Comparison of ENCODE assay signal across 1 cellular context in the genomic region with DNA sequence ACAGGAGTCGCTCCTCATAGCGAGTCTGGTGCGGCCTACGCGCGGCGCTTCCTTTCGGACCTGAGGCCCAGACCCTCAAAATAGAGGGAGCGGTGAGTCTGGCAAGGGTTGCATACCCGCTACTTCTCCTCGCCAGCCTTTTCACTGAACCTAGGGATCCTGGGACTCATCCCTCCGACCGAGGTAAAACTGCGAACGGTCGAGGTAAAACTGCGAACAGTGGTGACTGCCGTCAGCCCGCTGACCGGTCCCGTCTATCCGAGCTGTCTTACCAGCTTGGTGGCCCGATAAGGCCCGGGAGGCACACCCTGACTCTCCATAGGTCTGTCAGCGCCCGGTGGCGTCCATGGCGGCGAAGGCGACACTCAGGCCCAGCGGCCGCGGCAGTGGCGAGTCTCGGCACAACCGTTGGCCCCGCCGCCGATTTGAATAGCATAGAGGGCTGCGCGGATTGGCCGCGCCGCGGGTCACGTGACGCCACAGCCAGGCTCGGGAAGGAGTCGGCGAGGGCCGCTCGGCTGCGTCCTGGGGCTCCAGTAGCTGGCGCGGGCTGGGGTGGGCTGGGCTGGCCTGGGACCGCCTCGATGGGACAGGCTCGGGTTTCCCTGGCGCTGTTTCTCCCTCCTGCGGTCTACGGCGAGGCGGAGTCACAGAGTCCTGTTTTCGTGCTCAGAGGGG.
A peak's percentile ranks its signal among the peaks of the same experiment; 100 is the strongest.
TF ChIP-seq lines count a peak whose summit lies in the region.

A gene with protein sequence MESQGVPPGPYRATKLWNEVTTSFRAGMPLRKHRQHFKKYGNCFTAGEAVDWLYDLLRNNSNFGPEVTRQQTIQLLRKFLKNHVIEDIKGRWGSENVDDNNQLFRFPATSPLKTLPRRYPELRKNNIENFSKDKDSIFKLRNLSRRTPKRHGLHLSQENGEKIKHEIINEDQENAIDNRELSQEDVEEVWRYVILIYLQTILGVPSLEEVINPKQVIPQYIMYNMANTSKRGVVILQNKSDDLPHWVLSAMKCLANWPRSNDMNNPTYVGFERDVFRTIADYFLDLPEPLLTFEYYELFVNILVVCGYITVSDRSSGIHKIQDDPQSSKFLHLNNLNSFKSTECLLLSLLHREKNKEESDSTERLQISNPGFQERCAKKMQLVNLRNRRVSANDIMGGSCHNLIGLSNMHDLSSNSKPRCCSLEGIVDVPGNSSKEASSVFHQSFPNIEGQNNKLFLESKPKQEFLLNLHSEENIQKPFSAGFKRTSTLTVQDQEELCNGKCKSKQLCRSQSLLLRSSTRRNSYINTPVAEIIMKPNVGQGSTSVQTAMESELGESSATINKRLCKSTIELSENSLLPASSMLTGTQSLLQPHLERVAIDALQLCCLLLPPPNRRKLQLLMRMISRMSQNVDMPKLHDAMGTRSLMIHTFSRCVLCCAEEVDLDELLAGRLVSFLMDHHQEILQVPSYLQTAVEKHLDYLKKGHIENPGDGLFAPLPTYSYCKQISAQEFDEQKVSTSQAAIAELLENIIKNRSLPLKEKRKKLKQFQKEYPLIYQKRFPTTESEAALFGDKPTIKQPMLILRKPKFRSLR (minus strand): TSS at position 403 of the 678 bp plus-strand sequence. CDS start 83 bp downstream, at position 320.

TF ChIP-seq in K562, 482 proteins besides CTCF, POLR2A, EP300 and RAD21 (continued from another document and continues in another):
- TF ChIP-seq, protein P1, sequence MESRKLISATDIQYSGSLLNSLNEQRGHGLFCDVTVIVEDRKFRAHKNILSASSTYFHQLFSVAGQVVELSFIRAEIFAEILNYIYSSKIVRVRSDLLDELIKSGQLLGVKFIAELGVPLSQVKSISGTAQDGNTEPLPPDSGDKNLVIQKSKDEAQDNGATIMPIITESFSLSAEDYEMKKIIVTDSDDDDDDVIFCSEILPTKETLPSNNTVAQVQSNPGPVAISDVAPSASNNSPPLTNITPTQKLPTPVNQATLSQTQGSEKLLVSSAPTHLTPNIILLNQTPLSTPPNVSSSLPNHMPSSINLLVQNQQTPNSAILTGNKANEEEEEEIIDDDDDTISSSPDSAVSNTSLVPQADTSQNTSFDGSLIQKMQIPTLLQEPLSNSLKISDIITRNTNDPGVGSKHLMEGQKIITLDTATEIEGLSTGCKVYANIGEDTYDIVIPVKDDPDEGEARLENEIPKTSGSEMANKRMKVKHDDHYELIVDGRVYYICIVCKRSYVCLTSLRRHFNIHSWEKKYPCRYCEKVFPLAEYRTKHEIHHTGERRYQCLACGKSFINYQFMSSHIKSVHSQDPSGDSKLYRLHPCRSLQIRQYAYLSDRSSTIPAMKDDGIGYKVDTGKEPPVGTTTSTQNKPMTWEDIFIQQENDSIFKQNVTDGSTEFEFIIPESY (CRISPR knock-in tag; IDR thresholded peaks at IDR 0.05): peak; percentile 52; the same call in 1 of the 2 replicates
- TF ChIP-seq JUN (IDR thresholded peaks at IDR 0.05; ENCODE audit: borderline replicate concordance, low read depth, low read length) (peak; percentile 49; the same call in 1 of the 2 replicates), JUN (CRISPR knock-in tag; IDR thresholded peaks at IDR 0.05; ENCODE audit: borderline replicate concordance) (no peak), SMAD4 (CRISPR knock-in tag; conservative IDR thresholded peaks at IDR 0.05) (peak; percentile 69; the same call in 1 of the 2 replicates), DIDO1 (tag; IDR thresholded peaks at IDR 0.05; ENCODE audit: low read depth) (no peak), POLR2G (IDR thresholded peaks at IDR 0.05; ENCODE audit: low read depth, low read length) (peak; percentile 98), TBP (optimal IDR thresholded peaks at IDR 0.05; ENCODE audit: low read depth, low read length) (peak; percentile 72), ZFX (CRISPR knock-in tag; IDR thresholded peaks at IDR 0.05) (peak; percentile 100), GABPB1 (CRISPR knock-in tag; IDR thresholded peaks at IDR 0.05) (peak; percentile 71), ZNF699 (CRISPR knock-in tag; IDR thresholded peaks at IDR 0.05; ENCODE audit: insufficient replicate concordance) (no peak), SNIP1 (IDR thresholded peaks at IDR 0.05; ENCODE audit: low read depth) (no peak), SAP30 (IDR thresholded peaks at IDR 0.05; ENCODE audit: borderline replicate concordance, insufficient read depth, low read depth, low read length, poor library complexity, severe bottlenecking) (peak; percentile 98), MEIS2 (IDR thresholded peaks at IDR 0.05; ENCODE audit: partially characterized antibody) (peak; percentile 64), FUS (optimal IDR thresholded peaks at IDR 0.05; ENCODE audit: low read depth, low read length) (no peak), ZKSCAN8 (CRISPR knock-in tag; IDR thresholded peaks at IDR 0.05) (no peak), PTRF (tag; IDR thresholded peaks at IDR 0.05) (no peak), MCM2 (IDR thresholded peaks at IDR 0.05; ENCODE audit: low read depth) (no peak), CC2D1A (IDR thresholded peaks at IDR 0.05) (peak; percentile 82), U2AF1 (optimal IDR thresholded peaks at IDR 0.05; ENCODE audit: low read depth, low read length) (no peak), RAD51 (IDR thresholded peaks at IDR 0.05; ENCODE audit: borderline replicate concordance, low read depth) (peak; percentile 99), ZBTB7A (IDR thresholded peaks at IDR 0.05; ENCODE audit: borderline replicate concordance, control insufficient read depth, low read depth, low read length) (peak; percentile 71; the same call in 1 of the 2 replicates), RB1 (IDR thresholded peaks at IDR 0.05; ENCODE audit: low read depth) (peak; percentile 65; the same call in 1 of the 2 replicates), SIRT6 (IDR thresholded peaks at IDR 0.05; ENCODE audit: low read depth, low read length) (no peak), SLC30A9 (CRISPR knock-in tag; IDR thresholded peaks at IDR 0.05) (no peak), SIN3B (IDR thresholded peaks at IDR 0.05; ENCODE audit: low read depth) (peak; percentile 51; the same call in 1 of the 2 replicates), HDAC2 (IDR thresholded peaks at IDR 0.05) (no peak; the same call in 1 of the 2 replicates), MTA1 (IDR thresholded peaks at IDR 0.05; ENCODE audit: borderline replicate concordance) (no peak)
- TF ChIP-seq, protein P2, sequence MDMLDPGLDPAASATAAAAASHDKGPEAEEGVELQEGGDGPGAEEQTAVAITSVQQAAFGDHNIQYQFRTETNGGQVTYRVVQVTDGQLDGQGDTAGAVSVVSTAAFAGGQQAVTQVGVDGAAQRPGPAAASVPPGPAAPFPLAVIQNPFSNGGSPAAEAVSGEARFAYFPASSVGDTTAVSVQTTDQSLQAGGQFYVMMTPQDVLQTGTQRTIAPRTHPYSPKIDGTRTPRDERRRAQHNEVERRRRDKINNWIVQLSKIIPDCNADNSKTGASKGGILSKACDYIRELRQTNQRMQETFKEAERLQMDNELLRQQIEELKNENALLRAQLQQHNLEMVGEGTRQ (CRISPR knock-in tag; IDR thresholded peaks at IDR 0.05): peak; percentile 99
- TF ChIP-seq, protein P3, sequence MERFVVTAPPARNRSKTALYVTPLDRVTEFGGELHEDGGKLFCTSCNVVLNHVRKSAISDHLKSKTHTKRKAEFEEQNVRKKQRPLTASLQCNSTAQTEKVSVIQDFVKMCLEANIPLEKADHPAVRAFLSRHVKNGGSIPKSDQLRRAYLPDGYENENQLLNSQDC (CRISPR knock-in tag; IDR thresholded peaks at IDR 0.05): no peak
- TF ChIP-seq, protein P4, sequence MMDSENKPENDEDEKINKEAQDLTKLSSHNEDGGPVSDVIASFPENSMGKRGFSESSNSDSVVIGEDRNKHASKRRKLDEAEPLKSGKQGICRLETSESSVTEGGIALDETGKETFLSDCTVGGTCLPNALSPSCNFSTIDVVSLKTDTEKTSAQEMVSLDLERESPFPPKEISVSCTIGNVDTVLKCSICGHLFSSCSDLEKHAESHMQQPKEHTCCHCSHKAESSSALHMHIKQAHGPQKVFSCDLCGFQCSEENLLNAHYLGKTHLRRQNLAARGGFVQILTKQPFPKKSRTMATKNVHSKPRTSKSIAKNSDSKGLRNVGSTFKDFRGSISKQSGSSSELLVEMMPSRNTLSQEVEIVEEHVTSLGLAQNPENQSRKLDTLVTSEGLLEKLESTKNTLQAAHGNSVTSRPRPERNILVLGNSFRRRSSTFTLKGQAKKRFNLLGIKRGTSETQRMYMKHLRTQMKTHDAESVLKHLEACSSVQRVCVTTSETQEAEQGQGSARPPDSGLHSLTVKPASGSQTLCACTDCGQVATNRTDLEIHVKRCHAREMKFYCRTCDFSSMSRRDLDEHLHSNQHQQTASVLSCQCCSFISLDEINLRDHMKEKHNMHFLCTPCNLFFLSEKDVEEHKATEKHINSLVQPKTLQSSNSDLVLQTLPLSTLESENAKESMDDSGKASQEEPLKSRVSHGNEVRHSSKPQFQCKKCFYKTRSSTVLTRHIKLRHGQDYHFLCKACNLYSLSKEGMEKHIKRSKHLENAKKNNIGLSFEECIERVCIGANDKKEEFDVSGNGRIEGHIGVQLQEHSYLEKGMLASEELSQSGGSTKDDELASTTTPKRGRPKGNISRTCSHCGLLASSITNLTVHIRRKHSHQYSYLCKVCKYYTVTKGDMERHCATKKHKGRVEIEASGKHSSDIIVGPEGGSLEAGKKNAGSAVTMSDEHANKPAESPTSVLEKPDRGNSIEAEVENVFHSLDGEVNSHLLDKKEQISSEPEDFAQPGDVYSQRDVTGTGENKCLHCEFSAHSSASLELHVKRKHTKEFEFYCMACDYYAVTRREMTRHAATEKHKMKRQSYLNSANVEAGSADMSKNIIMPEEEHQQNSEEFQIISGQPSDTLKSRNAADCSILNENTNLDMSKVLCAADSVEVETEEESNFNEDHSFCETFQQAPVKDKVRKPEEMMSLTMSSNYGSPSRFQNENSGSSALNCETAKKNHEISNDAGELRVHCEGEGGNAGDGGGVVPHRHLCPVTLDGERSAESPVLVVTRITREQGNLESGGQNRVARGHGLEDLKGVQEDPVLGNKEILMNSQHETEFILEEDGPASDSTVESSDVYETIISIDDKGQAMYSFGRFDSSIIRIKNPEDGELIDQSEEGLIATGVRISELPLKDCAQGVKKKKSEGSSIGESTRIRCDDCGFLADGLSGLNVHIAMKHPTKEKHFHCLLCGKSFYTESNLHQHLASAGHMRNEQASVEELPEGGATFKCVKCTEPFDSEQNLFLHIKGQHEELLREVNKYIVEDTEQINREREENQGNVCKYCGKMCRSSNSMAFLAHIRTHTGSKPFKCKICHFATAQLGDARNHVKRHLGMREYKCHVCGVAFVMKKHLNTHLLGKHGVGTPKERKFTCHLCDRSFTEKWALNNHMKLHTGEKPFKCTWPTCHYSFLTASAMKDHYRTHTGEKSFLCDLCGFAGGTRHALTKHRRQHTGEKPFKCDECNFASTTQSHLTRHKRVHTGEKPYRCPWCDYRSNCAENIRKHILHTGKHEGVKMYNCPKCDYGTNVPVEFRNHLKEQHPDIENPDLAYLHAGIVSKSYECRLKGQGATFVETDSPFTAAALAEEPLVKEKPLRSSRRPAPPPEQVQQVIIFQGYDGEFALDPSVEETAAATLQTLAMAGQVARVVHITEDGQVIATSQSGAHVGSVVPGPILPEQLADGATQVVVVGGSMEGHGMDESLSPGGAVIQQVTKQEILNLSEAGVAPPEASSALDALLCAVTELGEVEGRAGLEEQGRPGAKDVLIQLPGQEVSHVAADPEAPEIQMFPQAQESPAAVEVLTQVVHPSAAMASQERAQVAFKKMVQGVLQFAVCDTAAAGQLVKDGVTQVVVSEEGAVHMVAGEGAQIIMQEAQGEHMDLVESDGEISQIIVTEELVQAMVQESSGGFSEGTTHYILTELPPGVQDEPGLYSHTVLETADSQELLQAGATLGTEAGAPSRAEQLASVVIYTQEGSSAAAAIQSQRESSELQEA (IDR thresholded peaks at IDR 0.05; ENCODE audit: low read depth): no peak
- TF ChIP-seq, protein P5, sequence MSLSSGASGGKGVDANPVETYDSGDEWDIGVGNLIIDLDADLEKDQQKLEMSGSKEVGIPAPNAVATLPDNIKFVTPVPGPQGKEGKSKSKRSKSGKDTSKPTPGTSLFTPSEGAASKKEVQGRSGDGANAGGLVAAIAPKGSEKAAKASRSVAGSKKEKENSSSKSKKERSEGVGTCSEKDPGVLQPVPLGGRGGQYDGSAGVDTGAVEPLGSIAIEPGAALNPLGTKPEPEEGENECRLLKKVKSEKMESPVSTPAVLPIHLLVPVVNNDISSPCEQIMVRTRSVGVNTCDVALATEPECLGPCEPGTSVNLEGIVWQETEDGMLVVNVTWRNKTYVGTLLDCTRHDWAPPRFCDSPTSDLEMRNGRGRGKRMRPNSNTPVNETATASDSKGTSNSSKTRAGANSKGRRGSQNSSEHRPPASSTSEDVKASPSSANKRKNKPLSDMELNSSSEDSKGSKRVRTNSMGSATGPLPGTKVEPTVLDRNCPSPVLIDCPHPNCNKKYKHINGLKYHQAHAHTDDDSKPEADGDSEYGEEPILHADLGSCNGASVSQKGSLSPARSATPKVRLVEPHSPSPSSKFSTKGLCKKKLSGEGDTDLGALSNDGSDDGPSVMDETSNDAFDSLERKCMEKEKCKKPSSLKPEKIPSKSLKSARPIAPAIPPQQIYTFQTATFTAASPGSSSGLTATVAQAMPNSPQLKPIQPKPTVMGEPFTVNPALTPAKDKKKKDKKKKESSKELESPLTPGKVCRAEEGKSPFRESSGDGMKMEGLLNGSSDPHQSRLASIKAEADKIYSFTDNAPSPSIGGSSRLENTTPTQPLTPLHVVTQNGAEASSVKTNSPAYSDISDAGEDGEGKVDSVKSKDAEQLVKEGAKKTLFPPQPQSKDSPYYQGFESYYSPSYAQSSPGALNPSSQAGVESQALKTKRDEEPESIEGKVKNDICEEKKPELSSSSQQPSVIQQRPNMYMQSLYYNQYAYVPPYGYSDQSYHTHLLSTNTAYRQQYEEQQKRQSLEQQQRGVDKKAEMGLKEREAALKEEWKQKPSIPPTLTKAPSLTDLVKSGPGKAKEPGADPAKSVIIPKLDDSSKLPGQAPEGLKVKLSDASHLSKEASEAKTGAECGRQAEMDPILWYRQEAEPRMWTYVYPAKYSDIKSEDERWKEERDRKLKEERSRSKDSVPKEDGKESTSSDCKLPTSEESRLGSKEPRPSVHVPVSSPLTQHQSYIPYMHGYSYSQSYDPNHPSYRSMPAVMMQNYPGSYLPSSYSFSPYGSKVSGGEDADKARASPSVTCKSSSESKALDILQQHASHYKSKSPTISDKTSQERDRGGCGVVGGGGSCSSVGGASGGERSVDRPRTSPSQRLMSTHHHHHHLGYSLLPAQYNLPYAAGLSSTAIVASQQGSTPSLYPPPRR (CRISPR knock-in tag; IDR thresholded peaks at IDR 0.05; ENCODE audit: borderline replicate concordance): no peak
- TF ChIP-seq, protein P6, sequence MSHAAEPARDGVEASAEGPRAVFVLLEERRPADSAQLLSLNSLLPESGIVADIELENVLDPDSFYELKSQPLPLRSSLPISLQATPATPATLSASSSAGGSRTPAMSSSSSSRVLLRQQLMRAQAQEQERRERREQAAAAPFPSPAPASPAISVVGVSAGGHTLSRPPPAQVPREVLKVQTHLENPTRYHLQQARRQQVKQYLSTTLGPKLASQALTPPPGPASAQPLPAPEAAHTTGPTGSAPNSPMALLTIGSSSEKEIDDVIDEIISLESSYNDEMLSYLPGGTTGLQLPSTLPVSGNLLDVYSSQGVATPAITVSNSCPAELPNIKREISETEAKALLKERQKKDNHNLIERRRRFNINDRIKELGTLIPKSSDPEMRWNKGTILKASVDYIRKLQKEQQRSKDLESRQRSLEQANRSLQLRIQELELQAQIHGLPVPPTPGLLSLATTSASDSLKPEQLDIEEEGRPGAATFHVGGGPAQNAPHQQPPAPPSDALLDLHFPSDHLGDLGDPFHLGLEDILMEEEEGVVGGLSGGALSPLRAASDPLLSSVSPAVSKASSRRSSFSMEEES (CRISPR knock-in tag; IDR thresholded peaks at IDR 0.05): peak; percentile 100
